ENCODE assay signal across 9 cellular contexts in genomic region chr4:61200195-61200990, GRCh38. TPM values are rescaled to one million over a fixed set of nuclear protein-coding genes. Genes with fewer than 3 reads are reported as not detected.
DNase-seq lines count a peak whose midpoint lies in the region; ATAC-seq, FAIRE-seq and TF ChIP-seq lines count a peak whose summit lies in the region.
"Had no signal": no experiment of that assay in that cellular context is flagged by ENCODE, and none has a peak within 500 bp of the region (broad histone marks: within the 10 kb centered on the region; RNA-seq: fewer than 3 reads in every experiment).

Gene ADGRL3, plus strand, starts transcription at chr4:61200326.

- in situ Hi-C loops in K562 (cut with MboI) = no loop called here

- ATAC-seq in K562 = peak; percentile 28; the same call in 2 of the 3 replicates
- no peak for ATAC-seq in HG02884 (IDR thresholded peaks at IDR 0.05; ENCODE audit: unreplicated experiment)

- H3K27ac ChIP-seq in BLaER1 = no peak within 1 kb of the TSS
- no peak within 1 kb of the TSS for H3K27ac ChIP-seq in K562 (ENCODE audit: extremely low read depth, low read depth, low read length)
- H3K27ac ChIP-seq in iPS-20b (ENCODE audit: low read length) = no peak within 1 kb of the TSS
- peak within 1 kb of the TSS in 15 of 21 experiments; percentile 6 to 84 (median 50) for H3K27ac ChIP-seq in skin epidermis

- no peak for FAIRE-seq in K562 (lab: Jason Lieb, UNC)
- FAIRE-seq: GM18507 had no signal

- no peak for TF ChIP-seq EP300 in K562 (IDR thresholded peaks at IDR 0.05; ENCODE audit: low read length)

- no peak within 1 kb of the TSS for H2AFZ ChIP-seq in K562 (ENCODE audit: low read depth, low read length)

- POLR2A ChIA-PET in K562 (lab: Yijun Ruan, JAX) = no interaction called here

- intact Hi-C loops in K562 (cut with micrococcal nuclease) = no loop called here

- WGBS in K562 (ENCODE audit: insufficient coverage, low coverage, missing lambda C conversion rate) = 3% methylated on average over 25 of the region's 101 CpGs

- H3K4me1 ChIP-seq in BLaER1 = no peaks in the 10 kb centered on the region
- peaks cover 0 to 3% of the 10 kb centered on the region in 2 experiments; a peak in 1 of 5 replicates for H3K4me1 ChIP-seq in K562 (replicated peaks in 1 of 2; ENCODE audit: control insufficient read depth in 2 of 2, insufficient read depth in 2 of 2, low read length in 2 of 2)
- peaks cover 17% of the 10 kb centered on the region for H3K4me1 ChIP-seq in iPS-20b (ENCODE audit: insufficient read depth, low read length)

- H3K4me2 ChIP-seq in BLaER1 (no peak within 1 kb of the TSS), K562 (ENCODE audit: insufficient read depth, low read length) (no peak within 1 kb of the TSS)

- TF ChIP-seq RAD21 in K562 (CRISPR knock-in tag; conservative IDR thresholded peaks at IDR 0.05 in 1 of 2, IDR thresholded peaks at IDR 0.05 in 1 of 2) = no peak

- H3K9ac ChIP-seq in BLaER1 = no peak within 1 kb of the TSS
- no peak within 1 kb of the TSS for H3K9ac ChIP-seq in K562 (ENCODE audit: insufficient read depth in 1 of 2, low read depth in 2 of 2, low read length in 2 of 2)
- H3K9ac ChIP-seq in iPS-20b (ENCODE audit: low read depth, low read length) = peak within 1 kb of the TSS; percentile 60; the same call in 1 of the 2 replicates

- no peaks in the 10 kb centered on the region for H4K20me1 ChIP-seq in BLaER1
- H4K20me1 ChIP-seq in K562 (replicated peaks; ENCODE audit: control insufficient read depth, insufficient read depth, low read length) = no peaks in the 10 kb centered on the region

- H3K36me3 ChIP-seq in BLaER1 (no peaks in the 10 kb centered on the region), K562 (ENCODE audit: control insufficient read depth, insufficient read depth, low read length) (no peaks in the 10 kb centered on the region), iPS-20b (ENCODE audit: insufficient read depth, low read depth, low read length) (no peaks in the 10 kb centered on the region)

- no peaks in the 10 kb centered on the region for H3K79me2 ChIP-seq in K562 (ENCODE audit: control insufficient read depth, insufficient read depth, low read length)

- no peaks in the 10 kb centered on the region for H3K9me1 ChIP-seq in K562 (ENCODE audit: control insufficient read depth, insufficient read depth, low read length)

- DNase-seq in NCI-H1105 (lab: John Stamatoyannopoulos, UW) = peak; percentile 43
- DNase-seq in K562 (ENCODE audit: extremely low read depth in 1 of 4, low spot score in 3 of 4) = peak in 1 of 4 experiments; percentile 1
- no peak for DNase-seq in NCI-H226
- DNase-seq in activated CD4-positive, CD25-positive, alpha-beta regulatory T cell (lab: John Stamatoyannopoulos, UW) = no peak

- H3K4me3 ChIP-seq in BLaER1 = 0 out of 2 replicates have a peak within 1 kb of the TSS, but pooled peaks have one; percentile 22
- H3K4me3 ChIP-seq in K562 = no peak within 1 kb of the TSS
- peak within 1 kb of the TSS; percentile 80 for H3K4me3 ChIP-seq in iPS-20b (ENCODE audit: low read length)
- H3K4me3 ChIP-seq in skin epidermis = peak within 1 kb of the TSS; percentile 33 to 70 (median 44)

- H3K27me3 ChIP-seq in BLaER1 = no peaks in the 10 kb centered on the region
- H3K27me3 ChIP-seq in K562 (ENCODE audit: control insufficient read depth in 2 of 2, insufficient read depth in 2 of 2, low read length in 2 of 2) = 0 out of 5 replicates have a peak, but pooled peaks cover 0 to 4% of the 10 kb centered on the region in 2 experiments
- H3K27me3 ChIP-seq in iPS-20b (ENCODE audit: insufficient read depth, low read length) = peaks cover 56% of the 10 kb centered on the region

- TF ChIP-seq POLR2A in K562 (conservative IDR thresholded peaks at IDR 0.05) = no peak

- CTCF ChIA-PET in K562 (lab: Yijun Ruan, JAX; ENCODE audit: low intra/inter-chr PET ratio) = no interaction called here

- no TSS peak for BruUV-seq in K562 (replicated peaks; lab: Mats Ljungman, UMichigan)

- TF ChIP-seq CTCF in K562 (IDR thresholded peaks at IDR 0.05 in 2 of 3, conservative IDR thresholded peaks at IDR 0.05 in 1 of 3; ENCODE audit: insufficient read depth in 2 of 3, low read depth in 1 of 3, low read length in 3 of 3) = no peak

- H3K9me3 ChIP-seq in BLaER1 (peaks cover 33% of the 10 kb centered on the region), K562 (replicated peaks; ENCODE audit: control insufficient read depth, insufficient read depth, low read depth, low read length) (no peaks in the 10 kb centered on the region), iPS-20b (ENCODE audit: insufficient read depth, low read depth, low read length) (no peaks in the 10 kb centered on the region)

TF ChIP-seq in K562, 482 proteins besides CTCF, POLR2A, EP300 and RAD21 (continues in another document):
- TF ChIP-seq ZNF165 (CRISPR knock-in tag; IDR thresholded peaks at IDR 0.05; ENCODE audit: borderline replicate concordance) (no peak), SOX6 (IDR thresholded peaks at IDR 0.05) (no peak), ZFP91 (CRISPR knock-in tag; IDR thresholded peaks at IDR 0.05) (no peak), SMARCA5 (IDR thresholded peaks at IDR 0.05) (no peak), CBX2 (IDR thresholded peaks at IDR 0.05; ENCODE audit: insufficient read depth, low read length, poor library complexity, severe bottlenecking) (no peak), MCM2 (IDR thresholded peaks at IDR 0.05; ENCODE audit: low read depth) (no peak), ZNF57 (CRISPR knock-in tag; IDR thresholded peaks at IDR 0.05) (no peak), ARNT (IDR thresholded peaks at IDR 0.05) (no peak), PRPF4 (IDR thresholded peaks at IDR 0.05; ENCODE audit: insufficient read depth, low read depth, low read length, poor library complexity, severe bottlenecking) (no peak), ZBTB11 (CRISPR knock-in tag; IDR thresholded peaks at IDR 0.05) (no peak)

RNA-seq across cellular contexts. Expression of gene ADGRL3, which starts in this region (rescaled TPM):
- not detected in 2 replicates for total RNA-seq in K562 (2011; cell fraction: chromatin; rRNA removed; ENCODE audit: low replicate concordance)
- total RNA-seq in K562 (2011; cell fraction: nucleolus; rRNA removed) = not detected in 2 replicates
- total RNA-seq in K562 (2011; cell fraction: nucleoplasm; rRNA removed) = not detected in 2 replicates
- total RNA-seq in K562 (2014; rRNA removed) (0.04 TPM in 1 of 2 replicates, not detected in the other), K562 (2014; rRNA removed; fragmentation: Illumina TruSeq; extraction: Trizol) (0.04 and 0.10 TPM in 2 replicates), K562 (2015; rRNA removed; fragmentation: Illumina TruSeq; extraction: Trizol) (0.07 and 0.08 TPM in 2 replicates), K562 (2021) (0.09 and 0.11 TPM in 2 replicates)
- polyA plus RNA-seq in K562 (2011; rRNA removed) (0.04 TPM in 1 of 2 replicates, not detected in the other), K562 (2014; fragmentation: Illumina TruSeq; extraction: Trizol) (0.04 TPM in 1 of 2 replicates, not detected in the other), K562 (2014; fragmentation: Nextera tagmentation; extraction: Ambion mirVana) (under 1 TPM in 1 of 2 experiments, not detected in 1; 0.14 TPM), K562 (2014; rRNA removed) (0.03 TPM in 1 of 2 replicates, not detected in the other)
- polyA plus RNA-seq in K562 (2011; cell fraction: cytosol; rRNA removed) = 0.01 TPM in 1 of 2 replicates, not detected in the other
- 0.03 TPM in 1 of 2 replicates, not detected in the other for polyA plus RNA-seq in K562 (2011; cell fraction: nucleus; rRNA removed)
- polyA plus RNA-seq in K562 (2012) = 0.01 and 0.17 TPM in 2 replicates
- 0.07 TPM in 1 of 2 replicates, not detected in the other for polyA minus RNA-seq in K562 (2011; rRNA and poly(A)+ RNA removed)
- polyA minus RNA-seq in K562 (2011; cell fraction: cytosol; rRNA and poly(A)+ RNA removed) = 0.19 TPM in 1 of 2 replicates, not detected in the other
- polyA minus RNA-seq in K562 (2011; cell fraction: nucleus; rRNA and poly(A)+ RNA removed) = 0.13 TPM in 1 of 2 replicates, not detected in the other

Comparison
In these comparisons a context has a peak if more than half of its experiments do, and no peak if none do; other contexts are left out.
1. Peak in ATAC-seq in K562; RNA of the gene not detected or under 1 TPM.
2. H3K27ac ChIP-seq: peak in skin epidermis (15 of 21); none in BLaER1 (single experiment), K562 (single experiment) and iPS-20b (single experiment).